ENCODE assay signal across 12 cellular contexts in the genomic region with DNA sequence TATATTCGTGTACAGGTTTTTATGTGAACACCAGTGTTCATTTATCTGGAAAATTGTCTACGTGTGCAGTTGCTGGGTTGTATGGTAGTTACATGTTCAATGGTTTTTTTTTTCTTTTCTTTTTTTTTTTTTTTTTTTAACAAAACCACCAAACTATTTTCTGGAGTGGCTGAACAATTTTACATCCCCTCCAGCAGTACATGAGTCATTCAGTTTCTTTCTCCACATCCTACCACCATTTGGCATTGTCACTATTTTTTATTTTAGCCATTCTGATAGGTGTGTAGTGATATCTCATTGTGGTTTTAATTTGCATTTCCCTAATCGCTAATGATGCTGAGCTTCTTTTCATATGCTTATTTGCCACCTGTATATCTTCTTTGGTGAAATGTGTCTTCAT.
DNase-seq lines count a peak whose midpoint lies in the region; ATAC-seq and TF ChIP-seq lines count a peak whose summit lies in the region.
"Had no signal": no experiment of that assay in that cellular context is flagged by ENCODE, and none has a peak within 500 bp of the region (broad histone marks: within the 10 kb centered on the region; RNA-seq: fewer than 3 reads in every experiment).

No MANE protein-coding gene starts in this region.

- no peak for TF ChIP-seq CTCF in fibroblast of mammary gland (conservative IDR thresholded peaks at IDR 0.05; ENCODE audit: control insufficient read depth, insufficient read depth, low read depth, low read length)
- no peak for TF ChIP-seq CTCF in sigmoid colon (IDR thresholded peaks at IDR 0.05)

- H3K9me3 ChIP-seq in sigmoid colon: no peaks in the 10 kb centered on the region

- no peaks in the 10 kb centered on the region for H3K27me3 ChIP-seq in sigmoid colon
- H3K27me3 ChIP-seq: BLaER1 treated with 17β-estradiol and CSF1 and Interleukin-3, amounts not matched to agents 10 nM and 100 nM had no signal

- no peaks in the 10 kb centered on the region for H3K4me1 ChIP-seq in sigmoid colon

- H3K36me3 ChIP-seq in sigmoid colon: no peaks in the 10 kb centered on the region
- H3K36me3 ChIP-seq: BLaER1 treated with 17β-estradiol and CSF1 and Interleukin-3, amounts not matched to agents 10 nM and 100 nM had no signal

- DNase-seq in AG20443 (ENCODE audit: low spot score) (peak; percentile 28), HT1080 (ENCODE audit: low read depth) (peak; percentile 67), RPMI7951 (ENCODE audit: low read depth) (peak; percentile 87), fibroblast of mammary gland (ENCODE audit: low read depth) (peak; percentile 40), DMS79 (lab: John Stamatoyannopoulos, UW) (no peak), sigmoid colon (no peak)
- DNase-seq: NCI-H1930, NCI-H2171 treated with DMSO at 0.1 percent for 48 hours, NCI-H82 had no signal

- no peak for TF ChIP-seq POLR2A in sigmoid colon (IDR thresholded peaks at IDR 0.05)

- 80 to 86% methylated on average over 3 of the region's 3 CpGs for WGBS in sigmoid colon, 2 donors

- intact Hi-C loops in sigmoid colon (cut with DNase I): no loop called here

- no peak for TF ChIP-seq EP300 in sigmoid colon (IDR thresholded peaks at IDR 0.05)

- H3K4me3 ChIP-seq in fibroblast of mammary gland (ENCODE audit: control insufficient read depth, low read depth, low read length) (no peak overlapping the region), sigmoid colon (no peak overlapping the region)
- H3K4me3 ChIP-seq: BLaER1 treated with 17β-estradiol and CSF1 and Interleukin-3, amounts not matched to agents 10 nM and 100 nM had no signal

- no peak overlapping the region for H3K27ac ChIP-seq in sigmoid colon

- ATAC-seq in HG03196 (IDR thresholded peaks at IDR 0.05; ENCODE audit: unreplicated experiment): no peak
- no peak for ATAC-seq in HG02759 (IDR thresholded peaks at IDR 0.05; ENCODE audit: unreplicated experiment)

Comparison
In these comparisons a context has a peak if more than half of its experiments do, and no peak if none do; other contexts are left out.
1. DNase-seq: peak in AG20443 (single experiment), HT1080 (single experiment), RPMI7951 (single experiment) and fibroblast of mammary gland (single experiment); none in DMS79 (single experiment) and sigmoid colon (single experiment).